ENCODE assay signal across 23 cellular contexts in the genomic region with DNA sequence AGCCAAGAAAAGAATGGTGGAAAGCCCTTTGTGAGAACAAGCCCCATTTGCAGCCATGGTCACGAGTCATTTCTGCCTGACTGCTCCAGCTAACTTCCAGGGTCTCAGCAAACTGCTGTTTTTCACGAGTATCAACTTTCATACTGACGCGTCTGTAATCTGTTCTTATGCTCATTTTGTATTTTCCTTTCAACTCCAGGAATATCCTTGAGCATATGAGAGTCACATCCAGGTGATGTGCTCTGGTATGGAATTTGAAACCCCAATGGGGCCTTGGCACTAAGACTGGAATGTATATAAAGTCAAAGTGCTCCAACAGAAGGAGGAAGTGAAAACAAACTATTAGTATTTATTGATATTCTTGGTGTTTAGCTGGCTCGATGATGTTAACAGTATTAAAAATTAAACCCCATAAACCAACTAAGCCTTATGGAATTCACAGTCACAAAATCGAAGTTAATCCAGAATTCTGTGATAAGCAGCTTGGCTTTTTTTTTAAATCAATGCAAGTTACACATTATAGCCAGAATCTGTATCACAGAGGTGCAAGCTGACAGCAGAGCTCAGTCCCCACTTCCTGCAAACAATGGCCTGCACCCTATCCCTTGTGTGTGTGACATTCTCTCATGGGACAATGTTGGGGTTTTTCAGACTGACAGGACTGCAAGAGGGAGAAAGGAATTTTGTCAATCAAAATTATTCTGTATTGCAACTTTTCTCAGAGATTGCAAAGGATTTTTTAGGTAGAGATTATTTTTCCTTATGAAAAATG. TPM values are rescaled to one million over a fixed set of nuclear protein-coding genes. Genes with fewer than 3 reads are reported as not detected.
DNase-seq lines count a peak whose midpoint lies in the region; ATAC-seq, FAIRE-seq and TF ChIP-seq lines count a peak whose summit lies in the region.
"Had no signal": no experiment of that assay in that cellular context is flagged by ENCODE, and none has a peak within 500 bp of the region (broad histone marks: within the 10 kb centered on the region; RNA-seq: fewer than 3 reads in every experiment).

No MANE protein-coding gene starts in this region.

- H3K36me3 ChIP-seq in OCI-LY3 (replicated peaks; ENCODE audit: low read depth, low read length) (no peaks in the 10 kb centered on the region), gastrocnemius medialis (no peaks in the 10 kb centered on the region)
- H3K36me3 ChIP-seq: ovary had no signal

- H3K4me1 ChIP-seq in A549 (peaks cover 9% of the 10 kb centered on the region; the same call in 1 of the 3 replicates), OCI-LY3 (ENCODE audit: low read length) (peaks cover 16% of the 10 kb centered on the region), gastrocnemius medialis (peaks cover 0 to 3% of the 10 kb centered on the region in 2 donors)
- H3K4me1 ChIP-seq: foreskin keratinocyte had no signal

- H3K79me2 ChIP-seq in OCI-LY3 (ENCODE audit: low read length), result no peaks in the 10 kb centered on the region

- no peak for FAIRE-seq in A549 (lab: Jason Lieb, UNC)
- FAIRE-seq: A204.1, RCC 7860 had no signal

- no peak for TF ChIP-seq EP300 in A549 (IDR thresholded peaks at IDR 0.05)

- in situ Hi-C loops in gastrocnemius medialis (cut with MboI; ENCODE audit: low sequenced_read_pairs in 4 of 4), result loop anchor here in 1 of 4 donors (25.0 kb wide), 1 partner anchor 113 kb away; no protein-coding TSS in a partner anchor

- CTCF ChIA-PET in A549 (lab: Yijun Ruan, JAX), result interaction anchor here (1.2 to 1.7 kb wide), 2 partner anchors 27 to 130 kb away, joined by 3 to 4 read pairs; no protein-coding TSS in a partner anchor

- TF ChIP-seq POLR2A in A549 (IDR thresholded peaks at IDR 0.05; ENCODE audit: low read length) (no peak), gastrocnemius medialis (IDR thresholded peaks at IDR 0.05) (no peak), lower leg skin (IDR thresholded peaks at IDR 0.05) (no peak)

- TF ChIP-seq RAD21 in A549 (conservative IDR thresholded peaks at IDR 0.05 in 1 of 2, IDR thresholded peaks at IDR 0.05 in 1 of 2), result no peak

- no peak for ATAC-seq in A549
- peak; percentile 73 for ATAC-seq in GM18861 (IDR thresholded peaks at IDR 0.05; ENCODE audit: unreplicated experiment)
- peak; percentile 47 for ATAC-seq in HG03025 (IDR thresholded peaks at IDR 0.05; ENCODE audit: low FRiP score, unreplicated experiment)
- ATAC-seq in gastrocnemius medialis, result no peak
- ATAC-seq: activated T-helper 17 cell treated with anti-CD3 and anti-CD28 coated beads, Interleukin-2, amount 50 U/mL, for 72 hours; CD8-positive, alpha-beta T cell; foreskin keratinocyte; left lobe of liver had no signal

- DNase-seq in A549 (ENCODE audit: low read depth in 1 of 2, low spot score in 1 of 2) (no peak), DMS 273 treated with DMSO at 0.1 percent for 48 hours (lab: John Stamatoyannopoulos, UW) (no peak), gastrocnemius medialis (no peak), NCI-H2196 (lab: John Stamatoyannopoulos, UW; ENCODE audit: unreplicated experiment) (no peak), lower leg skin (ENCODE audit: low spot score in 2 of 2) (no peak)
- DNase-seq: activated CD4-positive, alpha-beta memory T cell treated with anti-CD3 and anti-CD28 coated beads for 36 hours; CD8-positive, alpha-beta T cell; cerebellar nuclear complex; foreskin keratinocyte; H7; NCI-H526; ovary; stimulated activated naive CD4-positive, alpha-beta T cell; SW 1271; trophoblast cell had no signal

- no peak overlapping the region for H2AFZ ChIP-seq in OCI-LY3 (ENCODE audit: low read depth, low read length)

- no peaks in the 10 kb centered on the region for H3K9me3 ChIP-seq in A549
- no peaks in the 10 kb centered on the region for H3K9me3 ChIP-seq in OCI-LY3 (ENCODE audit: insufficient read depth, low read length)
- H3K9me3 ChIP-seq in gastrocnemius medialis, result no peaks in the 10 kb centered on the region
- H3K9me3 ChIP-seq: ovary had no signal

- H3K27me3 ChIP-seq in OCI-LY3 (ENCODE audit: low read depth, low read length), result no peaks in the 10 kb centered on the region
- H3K27me3 ChIP-seq in gastrocnemius medialis, result no peaks in the 10 kb centered on the region
- H3K27me3 ChIP-seq: foreskin keratinocyte, ovary had no signal

- H3K4me3 ChIP-seq in A549 (no peak overlapping the region), OCI-LY3 (ENCODE audit: low read length) (peak overlapping the region; percentile 18), gastrocnemius medialis (no peak overlapping the region), lower leg skin (ENCODE audit: low read depth, poor library complexity, severe bottlenecking) (no peak overlapping the region)
- H3K4me3 ChIP-seq: ovary, skin epidermis had no signal

- POLR2A ChIA-PET in A549 (lab: Yijun Ruan, JAX), result no interaction called here

- H3K27ac ChIP-seq in A549 (no peak overlapping the region), OCI-LY3 (ENCODE audit: low read length) (no peak overlapping the region), gastrocnemius medialis (no peak overlapping the region)
- H3K27ac ChIP-seq: foreskin keratinocyte, ovary, skin epidermis had no signal

- no peaks in the 10 kb centered on the region for H4K20me1 ChIP-seq in OCI-LY3 (ENCODE audit: insufficient read depth, low read length)

- intact Hi-C loops in gastrocnemius medialis (cut with DNase I; ENCODE audit: low total_unique reads), result no loop called here
- intact Hi-C loops in lower leg skin (cut with DNase I; ENCODE audit: low total_unique reads), result no loop called here

- H3K4me2 ChIP-seq in A549, result peak overlapping the region; percentile 44; the same call in 1 of the 3 replicates
- H3K4me2 ChIP-seq in OCI-LY3 (ENCODE audit: low read length), result peak overlapping the region; percentile 57

- WGBS in A549 (ENCODE audit: missing lambda C conversion rate), result 27% methylated on average over 6 of the region's 6 CpGs
- WGBS in lower leg skin, 2 donors, result 62 to 65% methylated on average over 6 of the region's 6 CpGs

- H3K9ac ChIP-seq in OCI-LY3 (ENCODE audit: low read length), result no peak overlapping the region

- TF ChIP-seq CTCF in A549 (IDR thresholded peaks at IDR 0.05), result no peak
- TF ChIP-seq CTCF in OCI-LY3 (IDR thresholded peaks at IDR 0.05; ENCODE audit: low read depth, low read length), result no peak
- TF ChIP-seq CTCF in gastrocnemius medialis (IDR thresholded peaks at IDR 0.05 in 4 of 5, conservative IDR thresholded peaks at IDR 0.05 in 1 of 5), result no peak
- TF ChIP-seq CTCF in lower leg skin (IDR thresholded peaks at IDR 0.05), result no peak

TF ChIP-seq in A549, 52 proteins besides CTCF, POLR2A, EP300 and RAD21:
- TF ChIP-seq CHD2 (IDR thresholded peaks at IDR 0.05; ENCODE audit: low read length, partially characterized antibody) (no peak), EHMT2 (IDR thresholded peaks at IDR 0.05; ENCODE audit: low read depth) (no peak), ZSCAN20 (CRISPR knock-in tag; IDR thresholded peaks at IDR 0.05) (no peak), ELK1 (IDR thresholded peaks at IDR 0.05; ENCODE audit: low read depth, low read length) (no peak), PBX3 (IDR thresholded peaks at IDR 0.05) (no peak), ESRRA (IDR thresholded peaks at IDR 0.05; ENCODE audit: borderline replicate concordance, low read length) (no peak), FOXS1 (CRISPR knock-in tag; IDR thresholded peaks at IDR 0.05) (no peak), NR3C1 (IDR thresholded peaks at IDR 0.05) (no peak), PHF8 (IDR thresholded peaks at IDR 0.05; ENCODE audit: borderline replicate concordance, low read depth) (no peak), POLR2AphosphoS2 (conservative IDR thresholded peaks at IDR 0.05; ENCODE audit: low read length) (no peak), CBX8 (IDR thresholded peaks at IDR 0.05) (no peak), ZC3H11A (IDR thresholded peaks at IDR 0.05) (no peak)

RNA-seq across cellular contexts. Expression of gene SLC14A1, which starts 26.1 kb away (rescaled TPM):
- 0.23 and 0.41 TPM in 2 replicates for polyA plus RNA-seq in A549 (2011; rRNA removed)
- polyA plus RNA-seq in A549 (2012; cell fraction: cytosol; rRNA removed), result 0.05 and 0.08 TPM in 2 replicates
- polyA plus RNA-seq in A549 (2012; cell fraction: nucleus; rRNA removed), result 0.18 and 0.30 TPM in 2 replicates
- polyA plus RNA-seq in A549 (2017; fragmentation: RNase III; extraction: RNeasy Plus Mini Kit Qiagen cat#74134 plus additional on column Dnase treatment), result not detected in 3 replicates
- polyA minus RNA-seq in A549 (2011; rRNA and poly(A)+ RNA removed), result 0.68 and 1.2 TPM in 2 replicates
- 1 to 10 TPM; 1.1 to 8.2 (median 7.1) TPM for total RNA-seq in gastrocnemius medialis
- 10 to 100 TPM in 1 of 4 donors, 1 to 10 TPM in 2, under 1 TPM in 1; 0.59 to 15.7 (median 4.6) TPM for total RNA-seq in lower leg skin
- total RNA-seq: H7 had no signal

Comparison
In these comparisons a context has a peak if more than half of its experiments do, and no peak if none do; other contexts are left out.
1. ATAC-seq: peak in GM18861 (single experiment) and HG03025 (single experiment); none in A549 (0 of 2) and gastrocnemius medialis (0 of 2).